ENCODE assay signal across 10 cellular contexts in genomic region chr20:20367681-20368413, GRCh38. TPM values are rescaled to one million over a fixed set of nuclear protein-coding genes. Genes with fewer than 3 reads are reported as not detected.
A peak's percentile ranks its signal among the peaks of the same experiment; 100 is the strongest.
DNase-seq lines count a peak whose midpoint lies in the region; ATAC-seq and TF ChIP-seq lines count a peak whose summit lies in the region.
"Had no signal": no experiment of that assay in that cellular context is flagged by ENCODE, and none has a peak within 500 bp of the region (broad histone marks: within the 10 kb centered on the region; RNA-seq: fewer than 3 reads in every experiment).

TSS of gene INSM1 (plus strand) at chr20:20368104. CDS start at chr20:20368268, 164 bp downstream.

- peak within 1 kb of the TSS; percentile 90 for H3K27ac Mint-ChIP-seq in activated T-helper 1 cell treated with anti-CD3 and anti-CD28 coated beads, Interleukin-12 subunit alpha, Interleukin-12 subunit beta, Interleukin-2, Interleukin-4 antibody, amounts not matched to agents 30 ng/mL and 10 ng/mL and 1 ng/mL, durations not matched to agents 14 hours and 24 hours and 36 hours

- H3K27me3 ChIP-seq in layer of hippocampus (ENCODE audit: control insufficient read depth, insufficient read depth, low read length), result peaks cover 11% of the 10 kb centered on the region
- H3K27me3 ChIP-seq in transverse colon, result peaks cover 98% of the 10 kb centered on the region

- H3K27me3 Mint-ChIP-seq in activated T-helper 1 cell treated with anti-CD3 and anti-CD28 coated beads, Interleukin-12 subunit alpha, Interleukin-12 subunit beta, Interleukin-2, Interleukin-4 antibody, amounts not matched to agents 30 ng/mL and 10 ng/mL and 1 ng/mL, durations not matched to agents 14 hours and 24 hours and 36 hours (ENCODE audit: insufficient read depth), result peaks cover 61% of the 10 kb centered on the region

- intact Hi-C loops in activated T-helper 1 cell treated with anti-CD3 and anti-CD28 coated beads, Interleukin-12 subunit alpha, Interleukin-12 subunit beta, Interleukin-2, Interleukin-4 antibody, amounts not matched to agents 30 ng/mL and 10 ng/mL and 1 ng/mL, durations not matched to agents 14 hours and 24 hours and 36 hours (cut with micrococcal nuclease), result loop anchor here (2.0 kb wide), 1 partner anchor 1027 kb away; no protein-coding TSS in a partner anchor
- intact Hi-C loops in transverse colon (cut with DNase I; ENCODE audit: low total_unique reads), result loop anchor here (10.0 kb wide), 1 partner anchor 197 kb away; no protein-coding TSS in a partner anchor

- H3K4me3 Mint-ChIP-seq in activated T-helper 1 cell treated with anti-CD3 and anti-CD28 coated beads, Interleukin-12 subunit alpha, Interleukin-12 subunit beta, Interleukin-2, Interleukin-4 antibody, amounts not matched to agents 30 ng/mL and 10 ng/mL and 1 ng/mL, durations not matched to agents 14 hours and 24 hours and 36 hours, result peak within 1 kb of the TSS; percentile 83

- in situ Hi-C loops in GM13977 (cut with MboI; ENCODE audit: low pct_unique_long_range_greater_than_20kb, low sequenced_read_pairs, unreplicated experiment) (loop anchor here (10.0 to 25.0 kb wide), 3 partner anchors 197 to 1144 kb away; partner anchors contain the start of genes LINC00237 and NKX2-2), transverse colon (cut with MboI; ENCODE audit: low pct_ligation_motif_present in 1 of 4, low pct_unique_long_range_greater_than_20kb in 1 of 4, low sequenced_read_pairs in 3 of 4) (loop anchor here in 3 of 4 donors (25.0 kb wide), 1 partner anchor 194 kb away; no protein-coding TSS in a partner anchor)

- peaks cover 4 to 42% (median 34%) of the 10 kb centered on the region in 4 donors for H3K4me1 ChIP-seq in transverse colon

- DNase-seq in GM13977 (ENCODE audit: low spot score) (peak; percentile 63), NCI-H1694 treated with DMSO at 0.1 percent for 48 hours (lab: John Stamatoyannopoulos, UW) (peak; percentile 84), transverse colon (no peak), MV-4-11 (lab: John Stamatoyannopoulos, UW) (no peak)
- DNase-seq in activated T-helper 1 cell treated with anti-CD3 and anti-CD28 coated beads, Interleukin-12 subunit alpha, Interleukin-12 subunit beta, Interleukin-2, Interleukin-4 antibody, amounts not matched to agents 30 ng/mL and 10 ng/mL and 1 ng/mL, durations not matched to agents 14 hours and 24 hours and 36 hours (ENCODE audit: low spot score), result no peak

- no peak for ATAC-seq in HG02870 (IDR thresholded peaks at IDR 0.05; ENCODE audit: unreplicated experiment)
- no peak for ATAC-seq in GM18861 (IDR thresholded peaks at IDR 0.05; ENCODE audit: unreplicated experiment)

- H3K9me3 ChIP-seq in transverse colon, result no peaks in the 10 kb centered on the region

- H3K36me3 ChIP-seq in transverse colon, result no peaks in the 10 kb centered on the region

- TF ChIP-seq EP300 in transverse colon (IDR thresholded peaks at IDR 0.05; ENCODE audit: low read depth), result no peak

- 3% methylated on average over 8 of the region's 101 CpGs; no CpG with 5 or more reads in 1 of the 2 donors for WGBS in transverse colon (ENCODE audit: low coverage in 1 of 2), 2 donors

- TF ChIP-seq CTCF in GM13977 (IDR thresholded peaks at IDR 0.05; ENCODE audit: extremely low read depth, insufficient read depth, missing control alignments), result no peak
- TF ChIP-seq CTCF in transverse colon (IDR thresholded peaks at IDR 0.05), result no peak

- peaks cover 13% of the 10 kb centered on the region for H3K36me3 Mint-ChIP-seq in activated T-helper 1 cell treated with anti-CD3 and anti-CD28 coated beads, Interleukin-12 subunit alpha, Interleukin-12 subunit beta, Interleukin-2, Interleukin-4 antibody, amounts not matched to agents 30 ng/mL and 10 ng/mL and 1 ng/mL, durations not matched to agents 14 hours and 24 hours and 36 hours (ENCODE audit: low read depth)

- H3K4me3 ChIP-seq in transverse colon, result peak within 1 kb of the TSS in 3 of 4 donors; percentile 7 to 43 (median 24)

- peaks cover 29% of the 10 kb centered on the region for H3K4me1 Mint-ChIP-seq in activated T-helper 1 cell treated with anti-CD3 and anti-CD28 coated beads, Interleukin-12 subunit alpha, Interleukin-12 subunit beta, Interleukin-2, Interleukin-4 antibody, amounts not matched to agents 30 ng/mL and 10 ng/mL and 1 ng/mL, durations not matched to agents 14 hours and 24 hours and 36 hours (ENCODE audit: low read depth)

- no peaks in the 10 kb centered on the region for H3K9me3 Mint-ChIP-seq in activated T-helper 1 cell treated with anti-CD3 and anti-CD28 coated beads, Interleukin-12 subunit alpha, Interleukin-12 subunit beta, Interleukin-2, Interleukin-4 antibody, amounts not matched to agents 30 ng/mL and 10 ng/mL and 1 ng/mL, durations not matched to agents 14 hours and 24 hours and 36 hours

- no peak for TF ChIP-seq POLR2A in transverse colon (IDR thresholded peaks at IDR 0.05)

- peak within 1 kb of the TSS; percentile 18 for H3K27ac ChIP-seq in layer of hippocampus (ENCODE audit: low read depth, low read length)
- no peak within 1 kb of the TSS for H3K27ac ChIP-seq in transverse colon

RNA-seq across cellular contexts. Expression of gene INSM1, which starts in this region (rescaled TPM):
- 30.1 and 32.3 TPM in 2 replicates for total RNA-seq in activated T-helper 1 cell treated with anti-CD3 and anti-CD28 coated beads, Interleukin-12 subunit alpha, Interleukin-12 subunit beta, Interleukin-2, Interleukin-4 antibody, amounts not matched to agents 30 ng/mL and 10 ng/mL and 1 ng/mL, durations not matched to agents 14 hours and 24 hours and 36 hours
- 1 to 10 TPM in 2 of 4 donors, under 1 TPM in 2; 0.60 to 3.0 (median 1.4) TPM for total RNA-seq in transverse colon
- total RNA-seq: fibroblast of villous mesenchyme, HT1080 had no signal

Comparison
In these comparisons a context has a peak if more than half of its experiments do, and no peak if none do; other contexts are left out.
1. DNase-seq: peak in GM13977 (single experiment) and NCI-H1694 treated with DMSO at 0.1 percent for 48 hours (single experiment); none in activated T-helper 1 cell treated with anti-CD3 and anti-CD28 coated beads, Interleukin-12 subunit alpha, Interleukin-12 subunit beta, Interleukin-2, Interleukin-4 antibody, amounts not matched to agents 30 ng/mL and 10 ng/mL and 1 ng/mL, durations not matched to agents 14 hours and 24 hours and 36 hours (single experiment), transverse colon (single experiment) and MV-4-11 (single experiment).